In the genomic region with DNA sequence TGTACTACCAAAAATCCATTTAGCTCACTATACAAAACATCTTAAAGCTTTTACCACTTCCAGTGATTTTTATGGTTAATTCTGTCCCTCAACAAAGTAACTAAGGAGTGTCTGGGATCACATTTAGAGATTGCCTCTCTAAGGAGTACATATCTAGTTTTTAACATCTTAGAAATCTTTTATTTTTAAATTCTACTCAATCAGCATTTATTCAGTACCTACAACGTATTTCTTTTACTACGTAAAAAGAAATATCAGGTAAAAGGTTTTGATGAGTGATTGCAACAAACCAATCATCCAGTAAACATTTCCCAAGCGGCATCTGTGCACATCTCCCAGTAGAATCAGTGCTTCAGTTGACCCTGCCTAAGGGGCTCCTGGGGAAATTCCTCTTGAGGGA, we compare ENCODE assay signal across 1 cellular context.
A peak's percentile ranks its signal among the peaks of the same experiment; 100 is the strongest.
TF ChIP-seq lines count a peak whose summit lies in the region.

No MANE protein-coding gene starts in this region.

TF ChIP-seq in IMR-90, 13 proteins besides CTCF, POLR2A, EP300 and RAD21:
- TF ChIP-seq SMC3 (IDR thresholded peaks at IDR 0.05; ENCODE audit: low read depth, low read length): no peak
- TF ChIP-seq MAFK (IDR thresholded peaks at IDR 0.05; ENCODE audit: low read depth, low read length): peak; percentile 39; the same call in 1 of the 2 replicates
